Comparison of ENCODE assay signal across 9 cellular contexts in genomic region chr10:91907033-91907594, GRCh38. TPM values are rescaled to one million over a fixed set of nuclear protein-coding genes. Genes with fewer than 3 reads are reported as not detected.
DNase-seq lines count a peak whose midpoint lies in the region; ATAC-seq and TF ChIP-seq lines count a peak whose summit lies in the region.
"Had no signal": no experiment of that assay in that cellular context is flagged by ENCODE, and none has a peak within 500 bp of the region (broad histone marks: within the 10 kb centered on the region; RNA-seq: fewer than 3 reads in every experiment).

No MANE protein-coding gene starts in this region.

- peaks cover 19% of the 10 kb centered on the region for H3K4me1 ChIP-seq in CD8-positive, alpha-beta T cell (ENCODE audit: insufficient read depth, low read length)

- CTCF ChIA-PET in CD8-positive, alpha-beta T cell (lab: Charles Lee) = interaction anchor here (1.6 to 2.8 kb wide), 4 partner anchors 17 to 608 kb away, joined by 3 to 28 read pairs (median 10); partner anchors contain the start of gene BTAF1

- H3K27me3 Mint-ChIP-seq in CD8-positive, alpha-beta T cell (ENCODE audit: low read depth) = no peaks in the 10 kb centered on the region
- H3K27me3 Mint-ChIP-seq in natural killer cell (ENCODE audit: low read depth in 2 of 2) = no peaks in the 10 kb centered on the region

- peak overlapping the region; percentile 88 for H3K4me3 Mint-ChIP-seq in CD8-positive, alpha-beta T cell
- peak overlapping the region; percentile 93 for H3K4me3 Mint-ChIP-seq in natural killer cell

- peak overlapping the region; percentile 83 for H3K27ac Mint-ChIP-seq in CD8-positive, alpha-beta T cell
- peak overlapping the region; percentile 72 to 88 for H3K27ac Mint-ChIP-seq in natural killer cell

- no peak for DNase-seq in CD8-positive, alpha-beta T cell
- DNase-seq in HFF-Myc (ENCODE audit: extremely low read depth, low read depth) (no peak), brain microvascular endothelial cell (no peak), natural killer cell (no peak), T1000 (lab: John Stamatoyannopoulos, UW) (no peak)
- no peak for DNase-seq in stimulated activated CD4-positive, alpha-beta T cell treated with anti-CD3 and anti-CD28 coated beads, Interleukin-4, amount 100 ng/mL, for 1 hour
- DNase-seq: NCI-H1930 had no signal

- no peak overlapping the region for H3K4me3 ChIP-seq in CD8-positive, alpha-beta T cell (ENCODE audit: low read depth, low read length)
- H3K4me3 ChIP-seq in HFF-Myc (replicated peaks; ENCODE audit: low read depth, low read length) (peak overlapping the region; percentile 64), brain microvascular endothelial cell (ENCODE audit: low read depth, low read length) (peak overlapping the region; percentile 71)

- intact Hi-C loops in CD8-positive, alpha-beta T cell (cut with DNase I, micrococcal nuclease) = loop anchor here (5.0 kb wide), 3 partner anchors 495 to 900 kb away; partner anchors contain the start of gene HECTD2 (in 1 of the 2)
- intact Hi-C loops in natural killer cell (cut with micrococcal nuclease) = no loop called here

- POLR2A ChIA-PET in CD8-positive, alpha-beta T cell (lab: Charles Lee) = interaction anchor here (1.0 to 2.4 kb wide), 7 partner anchors 8 to 498 kb away, joined by 3 to 43 read pairs (median 3); partner anchors contain the start of genes BTAF1 and TNKS2

- ATAC-seq in CD8-positive, alpha-beta T cell = no peak
- ATAC-seq in natural killer cell (no peak), HG03432 (IDR thresholded peaks at IDR 0.05; ENCODE audit: unreplicated experiment) (no peak)

- H3K4me1 Mint-ChIP-seq in CD8-positive, alpha-beta T cell (ENCODE audit: low read depth) = peaks cover 34% of the 10 kb centered on the region
- H3K4me1 Mint-ChIP-seq in natural killer cell = peaks cover 30 to 34% of the 10 kb centered on the region in 2 donors

- no peak for TF ChIP-seq CTCF in CD8-positive, alpha-beta T cell (IDR thresholded peaks at IDR 0.05)
- TF ChIP-seq CTCF in HFF-Myc (IDR thresholded peaks at IDR 0.05; ENCODE audit: low read depth, low read length, missing control alignments) (no peak), brain microvascular endothelial cell (IDR thresholded peaks at IDR 0.05; ENCODE audit: low read depth, low read length, missing control alignments) (no peak), natural killer cell (IDR thresholded peaks at IDR 0.05) (no peak)

- no peaks in the 10 kb centered on the region for H3K9me3 Mint-ChIP-seq in CD8-positive, alpha-beta T cell
- no peaks in the 10 kb centered on the region for H3K9me3 Mint-ChIP-seq in natural killer cell

- H3K27me3 ChIP-seq in CD8-positive, alpha-beta T cell (ENCODE audit: insufficient read depth, low read length) = no peaks in the 10 kb centered on the region
- H3K27me3 ChIP-seq in brain microvascular endothelial cell (replicated peaks) = no peaks in the 10 kb centered on the region

- no peaks in the 10 kb centered on the region for H3K9me3 ChIP-seq in CD8-positive, alpha-beta T cell (ENCODE audit: low read length)
- H3K9me3 ChIP-seq: neutrophil had no signal

- in situ Hi-C loops in brain microvascular endothelial cell (cut with HindIII; ENCODE audit: low pct_ligation_motif_present, low sequenced_read_pairs) = no loop called here

- no peaks in the 10 kb centered on the region for H3K36me3 ChIP-seq in CD8-positive, alpha-beta T cell (ENCODE audit: insufficient read depth, low read length)
- no peaks in the 10 kb centered on the region for H3K36me3 ChIP-seq in brain microvascular endothelial cell (replicated peaks)
- H3K36me3 ChIP-seq: neutrophil had no signal

- H3K36me3 Mint-ChIP-seq in CD8-positive, alpha-beta T cell = peaks cover 7% of the 10 kb centered on the region
- H3K36me3 Mint-ChIP-seq in natural killer cell = no peaks in the 10 kb centered on the region

- no peak overlapping the region for H3K27ac ChIP-seq in CD8-positive, alpha-beta T cell (ENCODE audit: low read depth, low read length)
- H3K27ac ChIP-seq in brain microvascular endothelial cell = no peak overlapping the region
- H3K27ac ChIP-seq: neutrophil had no signal

RNA-seq across cellular contexts. Expression of gene FGFBP3, which starts 2.2 kb away (rescaled TPM):
- total RNA-seq in CD8-positive, alpha-beta T cell = 1 to 10 TPM; 1.3 to 1.5 TPM
- total RNA-seq in natural killer cell = 1 to 10 TPM; 2.0 to 2.9 (median 2.4) TPM

RNA-seq across cellular contexts. Expression of gene BTAF1, which starts 16.5 kb away (rescaled TPM):
- 10 to 100 TPM; 88.6 to 90.7 TPM for total RNA-seq in CD8-positive, alpha-beta T cell
- 10 to 100 TPM; 77.3 to 88.7 (median 80.7) TPM for total RNA-seq in natural killer cell
